Comparison of ENCODE assay signal across 16 cellular contexts in genomic region chr15:100330629-100331215, GRCh38. TPM values are rescaled to one million over a fixed set of nuclear protein-coding genes. Genes with fewer than 3 reads are reported as not detected.
DNase-seq lines count a peak whose midpoint lies in the region; ATAC-seq and TF ChIP-seq lines count a peak whose summit lies in the region.
"Had no signal": no experiment of that assay in that cellular context is flagged by ENCODE, and none has a peak within 500 bp of the region (broad histone marks: within the 10 kb centered on the region; RNA-seq: fewer than 3 reads in every experiment).

No MANE protein-coding gene starts in this region.

- peak; percentile 62 for DNase-seq in activated CD8-positive, alpha-beta memory T cell treated with anti-CD3 and anti-CD28 coated beads for 24 hours
- no peak for DNase-seq in activated CD8-positive, alpha-beta memory T cell treated with anti-CD3 and anti-CD28 coated beads, Interleukin-2, amount 50 U/mL, for 4 hours
- DNase-seq in Peyer's patch (peak in 1 of 3 donors; percentile 73), prostate gland (ENCODE audit: low spot score) (no peak), psoas muscle (no peak), esophagus muscularis mucosa (ENCODE audit: extremely low spot score) (no peak)
- DNase-seq in stimulated activated naive CD4-positive, alpha-beta T cell treated with Interleukin-2 at 50 U/mL for 16 hours (lab: John Stamatoyannopoulos, UW) = peak; percentile 4
- DNase-seq: brain microvascular endothelial cell, Calu3, foreskin fibroblast, Karpas-422, mammary epithelial cell, NCI-H1930, NCI-H774 had no signal

- TF ChIP-seq EP300 in esophagus muscularis mucosa (IDR thresholded peaks at IDR 0.05) = no peak

- H3K27me3 ChIP-seq in Peyer's patch (no peaks in the 10 kb centered on the region), prostate gland (replicated peaks; ENCODE audit: insufficient read depth) (no peaks in the 10 kb centered on the region), psoas muscle (ENCODE audit: insufficient read depth in 3 of 3, low read length in 2 of 3) (no peaks in the 10 kb centered on the region), esophagus muscularis mucosa (no peaks in the 10 kb centered on the region)
- H3K27me3 ChIP-seq: brain microvascular endothelial cell had no signal

- no peaks in the 10 kb centered on the region for H3K9me3 Mint-ChIP-seq in activated naive CD8-positive, alpha-beta T cell (ENCODE audit: low read depth)

- peak overlapping the region; percentile 46 for H3K27ac Mint-ChIP-seq in activated naive CD8-positive, alpha-beta T cell

- H3K36me3 ChIP-seq in Peyer's patch (no peaks in the 10 kb centered on the region), prostate gland (no peaks in the 10 kb centered on the region), psoas muscle (ENCODE audit: insufficient read depth in 1 of 2, low read depth in 1 of 2) (peaks cover 0 to 89% of the 10 kb centered on the region in 2 donors), esophagus muscularis mucosa (peaks cover 0 to 5% (median 1%) of the 10 kb centered on the region in 4 donors)
- H3K36me3 ChIP-seq: brain microvascular endothelial cell had no signal

- intact Hi-C loops in prostate gland (cut with DNase I) (no loop called here), psoas muscle (cut with DNase I) (no loop called here), esophagus muscularis mucosa (cut with DNase I) (loop anchor here (10.0 kb wide), 1 partner anchor 126 kb away; no protein-coding TSS in a partner anchor)

- H3K4me3 ChIP-seq in Peyer's patch (no peak overlapping the region), prostate gland (no peak overlapping the region), psoas muscle (no peak overlapping the region), esophagus muscularis mucosa (no peak overlapping the region)

- ATAC-seq in psoas muscle = no peak
- ATAC-seq: Right ventricle myocardium inferior had no signal

- H3K27ac ChIP-seq in Peyer's patch (peak overlapping the region; percentile 22 to 71 (median 50)), prostate gland (no peak overlapping the region), psoas muscle (no peak overlapping the region), esophagus muscularis mucosa (replicated peaks in 1 of 4) (no peak overlapping the region)
- H3K27ac ChIP-seq: brain microvascular endothelial cell had no signal

- WGBS in prostate gland = 88% methylated on average over 12 of the region's 12 CpGs
- WGBS in psoas muscle, 3 donors = 86 to 87% (median 87%) methylated on average over 12 of the region's 12 CpGs
- 85% methylated on average over 10 of the region's 12 CpGs for WGBS in esophagus muscularis mucosa

- H3K27me3 Mint-ChIP-seq in activated naive CD8-positive, alpha-beta T cell = no peaks in the 10 kb centered on the region

- H3K4me1 ChIP-seq in Peyer's patch = peaks cover 0 to 11% (median 0%) of the 10 kb centered on the region in 4 donors
- H3K4me1 ChIP-seq in prostate gland (replicated peaks) = no peaks in the 10 kb centered on the region
- H3K4me1 ChIP-seq in psoas muscle = no peaks in the 10 kb centered on the region
- H3K4me1 ChIP-seq in esophagus muscularis mucosa = peaks cover 0 to 6% (median 2%) of the 10 kb centered on the region in 4 donors

- H3K9me3 ChIP-seq in Peyer's patch (no peaks in the 10 kb centered on the region), prostate gland (no peaks in the 10 kb centered on the region), psoas muscle (no peaks in the 10 kb centered on the region), esophagus muscularis mucosa (no peaks in the 10 kb centered on the region)

- peak overlapping the region; percentile 74 for H3K4me3 Mint-ChIP-seq in activated naive CD8-positive, alpha-beta T cell

- no peak for TF ChIP-seq POLR2A in Peyer's patch (IDR thresholded peaks at IDR 0.05)
- TF ChIP-seq POLR2A in prostate gland (IDR thresholded peaks at IDR 0.05) = no peak
- TF ChIP-seq POLR2A in esophagus muscularis mucosa (IDR thresholded peaks at IDR 0.05; ENCODE audit: low read depth) = no peak

- no peak for TF ChIP-seq CTCF in Peyer's patch (IDR thresholded peaks at IDR 0.05)
- no peak for TF ChIP-seq CTCF in prostate gland (IDR thresholded peaks at IDR 0.05)
- no peak for TF ChIP-seq CTCF in psoas muscle (IDR thresholded peaks at IDR 0.05)
- TF ChIP-seq CTCF in esophagus muscularis mucosa (IDR thresholded peaks at IDR 0.05) = no peak

- peaks cover 2% of the 10 kb centered on the region for H3K36me3 Mint-ChIP-seq in activated naive CD8-positive, alpha-beta T cell

- H3K4me1 Mint-ChIP-seq in activated naive CD8-positive, alpha-beta T cell (ENCODE audit: low read depth) = peaks cover 70% of the 10 kb centered on the region

RNA-seq across cellular contexts. Expression of gene ADAMTS17, which starts 11.1 kb away (rescaled TPM):
- total RNA-seq in Peyer's patch (10 to 100 TPM in 1 of 4 donors, 1 to 10 TPM in 3; 7.2 to 15.1 (median 8.9) TPM), prostate gland (1 to 10 TPM; 2.7 to 5.6 TPM), psoas muscle (10 to 100 TPM in 3 of 4 donors, 1 to 10 TPM in 1; 4.4 to 93.0 (median 17.7) TPM), esophagus muscularis mucosa (10 to 100 TPM in 1 of 4 donors, 1 to 10 TPM in 3; 5.3 to 12.0 (median 6.6) TPM)
- 1 to 10 TPM; 5.7 to 7.2 (median 6.8) TPM for polyA plus RNA-seq in psoas muscle

Comparison
In these comparisons a context has a peak if more than half of its experiments do, and no peak if none do; other contexts are left out.
1. DNase-seq: peak in activated CD8-positive, alpha-beta memory T cell treated with anti-CD3 and anti-CD28 coated beads for 24 hours (single experiment) and stimulated activated naive CD4-positive, alpha-beta T cell treated with Interleukin-2 at 50 U/mL for 16 hours (single experiment); none in activated CD8-positive, alpha-beta memory T cell treated with anti-CD3 and anti-CD28 coated beads, Interleukin-2, amount 50 U/mL, for 4 hours (single experiment), prostate gland (single experiment), psoas muscle (0 of 2) and esophagus muscularis mucosa (single experiment).
2. H3K27ac ChIP-seq: peak in Peyer's patch (4 of 4); none in prostate gland (0 of 2), psoas muscle (single experiment) and esophagus muscularis mucosa (0 of 4).